In the genomic region with DNA sequence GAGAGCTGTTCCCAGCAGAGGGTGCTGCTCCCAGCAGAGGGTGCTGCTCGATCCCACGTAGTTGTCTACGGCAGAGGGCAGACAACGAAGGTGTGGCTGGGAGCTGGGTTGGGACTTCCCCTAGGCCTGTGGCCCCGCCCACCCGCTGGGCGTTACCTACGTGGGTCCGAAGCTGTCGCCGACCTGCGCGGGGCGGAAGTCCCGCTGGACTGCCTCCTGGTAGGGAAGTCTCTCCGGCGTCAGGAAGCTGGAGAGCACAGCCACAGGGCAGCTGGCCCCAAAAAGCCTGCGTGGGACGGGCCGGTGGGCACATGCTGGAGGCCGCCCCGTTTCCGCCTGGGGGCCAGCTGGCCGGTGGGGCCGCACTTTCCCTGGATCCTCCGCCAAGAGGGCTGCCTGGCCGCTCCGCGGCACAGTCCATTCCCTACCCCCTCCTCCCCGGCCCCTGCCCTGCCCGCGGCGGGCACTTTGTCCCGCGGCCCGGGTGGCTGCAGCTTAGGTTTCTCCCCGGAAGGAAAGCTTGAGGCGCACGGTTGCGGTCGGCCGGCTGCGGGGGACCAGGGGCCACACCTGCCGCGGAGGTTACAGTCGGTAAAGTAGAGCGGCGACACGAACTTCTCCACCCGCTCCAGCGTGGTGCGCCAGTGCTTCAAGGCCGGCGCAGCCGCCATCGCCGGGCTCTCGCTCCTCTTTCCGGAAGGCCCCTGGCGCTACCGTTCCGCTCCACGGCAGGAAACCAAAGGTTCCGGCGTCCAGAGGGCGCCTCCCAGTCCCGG, we compare ENCODE assay signal across 8 cellular contexts.
DNase-seq lines count a peak whose midpoint lies in the region; ATAC-seq lines count a peak whose summit lies in the region.

MAN2C1 (minus strand) TSS at position 695 of the 776 bp plus-strand sequence; CDS start at position 671, 24 bp downstream.

- peaks cover 30% of the 10 kb centered on the region for H3K4me1 Mint-ChIP-seq in central memory CD8-positive, alpha-beta T cell

- H3K36me3 Mint-ChIP-seq in central memory CD8-positive, alpha-beta T cell (ENCODE audit: insufficient read depth) = peaks cover 48% of the 10 kb centered on the region

- no peaks in the 10 kb centered on the region for H3K9me3 Mint-ChIP-seq in central memory CD8-positive, alpha-beta T cell

- peak within 1 kb of the TSS; percentile 91 for H3K27ac Mint-ChIP-seq in central memory CD8-positive, alpha-beta T cell (ENCODE audit: low read depth)

- H3K27me3 Mint-ChIP-seq in central memory CD8-positive, alpha-beta T cell = no peaks in the 10 kb centered on the region

- peak within 1 kb of the TSS; percentile 86 for H3K4me3 Mint-ChIP-seq in central memory CD8-positive, alpha-beta T cell

- peak; percentile 91 to 92 for DNase-seq in AML-193 (lab: John Stamatoyannopoulos, UW)
- peak; percentile 56 to 93 for DNase-seq in NCI-H446 (lab: John Stamatoyannopoulos, UW)
- DNase-seq in activated CD4-positive, CD25-positive, alpha-beta regulatory T cell treated with anti-CD3 and anti-CD28 coated beads, Interleukin-2, amount 50 U/mL, for 16 hours (ENCODE audit: low read depth, low spot score) = peak; percentile 75
- peak; percentile 74 to 83 for DNase-seq in central memory CD8-positive, alpha-beta T cell (ENCODE audit: low spot score in 2 of 2)
- DNase-seq in iris pigment epithelial cell (ENCODE audit: low read depth) = peak; percentile 96
- DNase-seq in stimulated activated CD4-positive, alpha-beta T cell treated with anti-CD3 and anti-CD28 coated beads, Interleukin-12 subunit alpha, Interleukin-12 subunit beta, amount 100 ng/mL, for 4 hours = peak; percentile 93

- peak; percentile 89 for ATAC-seq in GM19035 (IDR thresholded peaks at IDR 0.05; ENCODE audit: unreplicated experiment)
- ATAC-seq in HG03354 (IDR thresholded peaks at IDR 0.05; ENCODE audit: poor library complexity, severe bottlenecking, unreplicated experiment) = peak; percentile 87
- ATAC-seq in central memory CD8-positive, alpha-beta T cell (replicated peaks; ENCODE audit: extremely low read depth, poor library complexity, severe bottlenecking) = peak; percentile 94

Comparison
In these comparisons a context has a peak if more than half of its experiments do, and no peak if none do; other contexts are left out.
1. Peak in every context shown above with its lines: DNase-seq and ATAC-seq.